8 cellular contexts compared by ENCODE assay signal in genomic region chrX:153763989-153764755, GRCh38. TPM values are rescaled to one million over a fixed set of nuclear protein-coding genes. Genes with fewer than 3 reads are reported as not detected.
A peak's percentile ranks its signal among the peaks of the same experiment; 100 is the strongest.
DNase-seq lines count a peak whose midpoint lies in the region; ATAC-seq and TF ChIP-seq lines count a peak whose summit lies in the region.

Gene PLXNB3 (plus strand): TSS chrX:153764249. CDS start chrX:153765536, 1,287 bp downstream.

- POLR2A ChIA-PET in MCF 10A (lab: Yijun Ruan, JAX), result interaction anchor here (1.0 to 1.5 kb wide), 3 partner anchors 120 to 182 kb away, joined by 3 to 8 read pairs (median 4); no protein-coding TSS in a partner anchor

- peak; percentile 68 for TF ChIP-seq CTCF in WI38 (IDR thresholded peaks at IDR 0.05; ENCODE audit: low read depth, low read length)
- peak; percentile 60 for TF ChIP-seq CTCF in MCF 10A (IDR thresholded peaks at IDR 0.05; ENCODE audit: unreplicated experiment)

- H3K27me3 Mint-ChIP-seq in MCF 10A (ENCODE audit: insufficient read depth, unreplicated experiment) (no peaks in the 10 kb centered on the region), immature natural killer cell (ENCODE audit: low read depth in 3 of 3) (peaks cover 0 to 4% (median 2%) of the 10 kb centered on the region in 3 donors)

- H3K9me3 Mint-ChIP-seq in MCF 10A (ENCODE audit: unreplicated experiment) (no peaks in the 10 kb centered on the region), immature natural killer cell (peaks cover 0 to 1% (median 0%) of the 10 kb centered on the region in 6 donors)

- peak within 1 kb of the TSS; percentile 81 for H3K4me3 Mint-ChIP-seq in MCF 10A (ENCODE audit: unreplicated experiment)
- no peak within 1 kb of the TSS for H3K4me3 Mint-ChIP-seq in immature natural killer cell

- CTCF ChIA-PET in MCF 10A (lab: Yijun Ruan, JAX), result interaction anchor here (0.6 to 6.6 kb wide), 16 partner anchors 9 to 334 kb away, joined by 3 to 51 read pairs (median 4); partner anchors contain the start of gene HCFC1

- no peak within 1 kb of the TSS for H3K4me3 ChIP-seq in WI38 (ENCODE audit: low read depth, low read length)

- BruUV-seq in MCF 10A (replicated peaks; lab: Mats Ljungman, UMichigan), result no TSS peak

- H3K36me3 Mint-ChIP-seq in MCF 10A (ENCODE audit: insufficient read depth, unreplicated experiment) (no peaks in the 10 kb centered on the region), immature natural killer cell (no peaks in the 10 kb centered on the region)

- ATAC-seq in GM21576 (IDR thresholded peaks at IDR 0.05; ENCODE audit: unreplicated experiment) (peak; percentile 66), GM18870 (IDR thresholded peaks at IDR 0.05; ENCODE audit: unreplicated experiment) (no peak)

- peak within 1 kb of the TSS; percentile 75 for H3K27ac Mint-ChIP-seq in MCF 10A (ENCODE audit: low read depth, unreplicated experiment)
- H3K27ac Mint-ChIP-seq in immature natural killer cell, result no peak within 1 kb of the TSS

- peak in 13 of 14 donors; percentile 48 to 87 (median 81) for DNase-seq in C1 segment of cervical spinal cord (lab: John Stamatoyannopoulos, UW)
- peak; percentile 66 for DNase-seq in NCI-H2029 (lab: John Stamatoyannopoulos, UW)
- DNase-seq in MCF 10A (ENCODE audit: unreplicated experiment), result peak; percentile 79
- DNase-seq in immature natural killer cell, result peak; percentile 68 to 76 (median 73)
- DNase-seq in stimulated activated CD4-positive, alpha-beta T cell treated with anti-CD3 and anti-CD28 coated beads, Interleukin-12 subunit alpha, Interleukin-12 subunit beta, amount 100 ng/mL, for 24 hours (ENCODE audit: low read depth in 2 of 2), result peak; percentile 32 to 70

- intact Hi-C loops in MCF 10A (cut with micrococcal nuclease), result loop anchor here (1.0 to 5.0 kb wide), 3 partner anchors 183 to 768 kb away; no protein-coding TSS in a partner anchor

- H3K4me1 Mint-ChIP-seq in MCF 10A (ENCODE audit: insufficient read depth, unreplicated experiment) (peaks cover 6% of the 10 kb centered on the region), immature natural killer cell (peaks cover 0 to 4% of the 10 kb centered on the region in 2 donors)

RNA-seq across cellular contexts. Expression of gene PLXNB3, which starts in this region (rescaled TPM):
- total RNA-seq in MCF 10A (2022), result 7.2 and 13.5 TPM in 2 replicates
- not detected for polyA plus RNA-seq in immature natural killer cell

Comparison
In these comparisons a context has a peak if more than half of its experiments do, and no peak if none do; other contexts are left out.
1. Peak in DNase-seq in immature natural killer cell; RNA of the gene not detected or under 1 TPM.